16 cellular contexts compared by ENCODE assay signal in genomic region chr17:31512796-31513195, GRCh38.
"Had no signal": no experiment of that assay in that cellular context is flagged by ENCODE, and none has a peak within 500 bp of the region (broad histone marks: within the 10 kb centered on the region; RNA-seq: fewer than 3 reads in every experiment).

No MANE protein-coding gene starts in this region.

- H3K36me3 ChIP-seq: left ventricle myocardium inferior, neural progenitor cell, right atrium auricular region, WERI-Rb-1 had no signal

- H3K4me3 ChIP-seq: left ventricle myocardium inferior, neural progenitor cell, right atrium auricular region, SK-N-MC, smooth muscle cell had no signal

- H3K4me1 ChIP-seq: neural progenitor cell had no signal

- DNase-seq: activated CD4-positive, alpha-beta T cell treated with anti-CD3 and anti-CD28 coated beads for 36 hours; activated naive CD4-positive, alpha-beta T cell treated with anti-CD3 and anti-CD28 coated beads, Interleukin-2, amount 50 U/mL, for 16 hours; amygdala; foreskin keratinocyte; head of caudate nucleus; left ventricle myocardium inferior; mesenchymal stem cell; stimulated activated naive CD4-positive, alpha-beta T cell; T-cell; T1000; WERI-Rb-1 had no signal

- H3K36me3 Mint-ChIP-seq: neural progenitor cell had no signal

- ATAC-seq: activated CD4-positive, alpha-beta T cell treated with anti-CD3 and anti-CD28 coated beads for 36 hours; activated T-helper 17 cell treated with anti-CD3 and anti-CD28 coated beads, Interleukin-2, amount 50 U/mL, for 72 hours; foreskin keratinocyte; T-cell had no signal

- H3K27me3 Mint-ChIP-seq: activated CD4-positive, alpha-beta T cell treated with anti-CD3 and anti-CD28 coated beads for 36 hours; activated T-helper 17 cell treated with anti-CD3 and anti-CD28 coated beads, Interleukin-2, amount 50 U/mL, for 72 hours; T-cell had no signal

- H3K9me3 ChIP-seq: left ventricle myocardium inferior, right atrium auricular region had no signal

- H3K9me3 Mint-ChIP-seq: activated T-helper 17 cell treated with anti-CD3 and anti-CD28 coated beads, Interleukin-2, amount 50 U/mL, for 72 hours; neural progenitor cell; T-cell had no signal

- H3K27ac ChIP-seq: foreskin keratinocyte, left ventricle myocardium inferior, neural progenitor cell, right atrium auricular region, SK-N-MC, WERI-Rb-1 had no signal

- H3K4me3 Mint-ChIP-seq: activated CD4-positive, alpha-beta T cell treated with anti-CD3 and anti-CD28 coated beads for 36 hours; activated T-helper 17 cell treated with anti-CD3 and anti-CD28 coated beads, Interleukin-2, amount 50 U/mL, for 72 hours; neural progenitor cell; T-cell had no signal

- H3K27me3 ChIP-seq: foreskin keratinocyte, neural progenitor cell, right atrium auricular region had no signal

- H3K27ac Mint-ChIP-seq: activated CD4-positive, alpha-beta T cell treated with anti-CD3 and anti-CD28 coated beads for 36 hours; activated T-helper 17 cell treated with anti-CD3 and anti-CD28 coated beads, Interleukin-2, amount 50 U/mL, for 72 hours; neural progenitor cell had no signal
